ENCODE assay signal across 20 cellular contexts in genomic region chr7:36565792-36566356, GRCh38.
DNase-seq lines count a peak whose midpoint lies in the region; ATAC-seq and TF ChIP-seq lines count a peak whose summit lies in the region.
"Had no signal": no experiment of that assay in that cellular context is flagged by ENCODE, and none has a peak within 500 bp of the region (broad histone marks: within the 10 kb centered on the region; RNA-seq: fewer than 3 reads in every experiment).

No MANE protein-coding gene starts in this region.

- POLR2A ChIA-PET in CD8-positive, alpha-beta memory T cell (lab: Charles Lee): interaction anchor here (0.5 to 0.7 kb wide), 3 partner anchors 194 to 779 kb away, joined by 3 to 9 read pairs (median 4); no protein-coding TSS in a partner anchor
- POLR2A ChIA-PET in HEK293T (lab: Yijun Ruan, JAX): interaction anchor here (0.7 kb wide), 1 partner anchor 616 kb away, joined by 4 read pairs; no protein-coding TSS in a partner anchor

- H3K4me3 ChIP-seq in CD8-positive, alpha-beta memory T cell (ENCODE audit: low read length): no peak overlapping the region
- H3K4me3 ChIP-seq in HL-60 (replicated peaks; ENCODE audit: insufficient read depth, low read length) (no peak overlapping the region), cardiac fibroblast (replicated peaks in 1 of 2; ENCODE audit: low read depth in 2 of 2, low read length in 2 of 2) (no peak overlapping the region), left lung (no peak overlapping the region), heart left ventricle (no peak overlapping the region), coronary artery (no peak overlapping the region), hepatocyte (no peak overlapping the region)
- H3K4me3 ChIP-seq: esophagus squamous epithelium, thoracic aorta had no signal

- intact Hi-C loops in left lung (cut with DNase I): no loop called here
- intact Hi-C loops in heart left ventricle (cut with DNase I): no loop called here

- no peak for TF ChIP-seq CTCF in HL-60 (IDR thresholded peaks at IDR 0.05; ENCODE audit: insufficient read depth, low read length)
- no peak for TF ChIP-seq CTCF in cardiac fibroblast (IDR thresholded peaks at IDR 0.05; ENCODE audit: low read depth, low read length)
- TF ChIP-seq CTCF in left lung (IDR thresholded peaks at IDR 0.05): no peak
- TF ChIP-seq CTCF in heart left ventricle (IDR thresholded peaks at IDR 0.05): no peak
- TF ChIP-seq CTCF in coronary artery (IDR thresholded peaks at IDR 0.05): no peak
- no peak for TF ChIP-seq CTCF in hepatocyte (IDR thresholded peaks at IDR 0.05; ENCODE audit: poor library complexity)

- 67 to 76% (median 68%) methylated on average over 5 of the region's 5 CpGs for WGBS in heart left ventricle, 4 donors
- WGBS in hepatocyte (ENCODE audit: low lambda C conversion rate, missing lambda C conversion rate): 90% methylated on average over 5 of the region's 5 CpGs

- no peaks in the 10 kb centered on the region for H3K9me3 ChIP-seq in CD8-positive, alpha-beta memory T cell (ENCODE audit: low read length)
- H3K9me3 ChIP-seq in left lung: no peaks in the 10 kb centered on the region
- no peaks in the 10 kb centered on the region for H3K9me3 ChIP-seq in heart left ventricle
- no peaks in the 10 kb centered on the region for H3K9me3 ChIP-seq in hepatocyte (ENCODE audit: low read depth)
- H3K9me3 ChIP-seq: esophagus squamous epithelium, thoracic aorta had no signal

- CTCF ChIA-PET in CD8-positive, alpha-beta memory T cell (lab: Charles Lee): no interaction called here
- CTCF ChIA-PET in HEK293T (lab: Yijun Ruan, JAX): interaction anchor here (0.6 to 0.7 kb wide), 2 partner anchors 65 to 209 kb away, joined by 3 read pairs; no protein-coding TSS in a partner anchor

- H3K4me2 ChIP-seq in hepatocyte: no peak overlapping the region

- H3K36me3 ChIP-seq in CD8-positive, alpha-beta memory T cell (ENCODE audit: insufficient read depth, low read length): no peaks in the 10 kb centered on the region
- H3K36me3 ChIP-seq in left lung (no peaks in the 10 kb centered on the region), heart left ventricle (no peaks in the 10 kb centered on the region), hepatocyte (replicated peaks; ENCODE audit: insufficient read depth, low read depth) (no peaks in the 10 kb centered on the region)
- H3K36me3 ChIP-seq: esophagus squamous epithelium, thoracic aorta had no signal

- no peak overlapping the region for H3K4me3 Mint-ChIP-seq in CD8-positive, alpha-beta memory T cell
- H3K4me3 Mint-ChIP-seq: activated CD4-positive, alpha-beta memory T cell treated with anti-CD3 and anti-CD28 coated beads for 36 hours; brain; mesothelial cell of epicardium; neural crest cell had no signal

- H2AFZ ChIP-seq in hepatocyte: no peak overlapping the region

- peaks cover 8 to 14% (median 9%) of the 10 kb centered on the region in 3 donors for H3K4me1 Mint-ChIP-seq in CD8-positive, alpha-beta memory T cell

- peak; percentile 38 for ATAC-seq in left lung
- ATAC-seq in heart left ventricle: no peak
- ATAC-seq: HCT116 had no signal

- H3K27ac Mint-ChIP-seq in CD8-positive, alpha-beta memory T cell: peak overlapping the region in 5 of 8 donors; percentile 30 to 86 (median 54)
- H3K27ac Mint-ChIP-seq: activated CD4-positive, alpha-beta memory T cell treated with anti-CD3 and anti-CD28 coated beads for 36 hours; brain; mesothelial cell of epicardium had no signal

- DNase-seq in CD8-positive, alpha-beta memory T cell: no peak
- DNase-seq in HL-60 (ENCODE audit: low read depth in 1 of 2, low spot score in 1 of 2) (peak; percentile 8 to 42), cardiac fibroblast (ENCODE audit: low read depth in 2 of 2) (peak; percentile 26 to 53), left lung (no peak), heart left ventricle (no peak), coronary artery (ENCODE audit: low spot score) (no peak), HEK293T (ENCODE audit: extremely low spot score) (no peak), hepatocyte (ENCODE audit: low spot score) (no peak)
- DNase-seq: activated CD4-positive, alpha-beta memory T cell treated with anti-CD3 and anti-CD28 coated beads for 36 hours; activated naive CD4-positive, alpha-beta T cell treated with anti-CD3 and anti-CD28 coated beads, Interleukin-2, amount 50 U/mL, for 16 hours; esophagus squamous epithelium; hippocampal formation; NCI-H1092; NCI-H2171 treated with DMSO at 0.1 percent for 48 hours; stimulated activated CD4-positive, alpha-beta T cell treated with anti-CD3 and anti-CD28 coated beads, Interleukin-12 subunit alpha, Interleukin-12 subunit beta, amount 100 ng/mL, for 4 hours had no signal

- no peak overlapping the region for H3K27ac ChIP-seq in CD8-positive, alpha-beta memory T cell (ENCODE audit: low read depth, low read length)
- H3K27ac ChIP-seq in HL-60 (replicated peaks) (peak overlapping the region; percentile 58), left lung (peak overlapping the region in 1 of 2 donors; percentile 70), heart left ventricle (no peak overlapping the region), coronary artery (no peak overlapping the region), hepatocyte (no peak overlapping the region)
- H3K27ac ChIP-seq: esophagus squamous epithelium, thoracic aorta had no signal

- H3K36me3 Mint-ChIP-seq in CD8-positive, alpha-beta memory T cell: peaks cover 12 to 33% (median 21%) of the 10 kb centered on the region in 3 donors
- H3K36me3 Mint-ChIP-seq: activated CD4-positive, alpha-beta memory T cell treated with anti-CD3 and anti-CD28 coated beads for 36 hours; brain; mesothelial cell of epicardium had no signal

- H3K27me3 Mint-ChIP-seq in CD8-positive, alpha-beta memory T cell: peaks cover 0 to 4% of the 10 kb centered on the region in 2 donors
- H3K27me3 Mint-ChIP-seq: activated CD4-positive, alpha-beta memory T cell treated with anti-CD3 and anti-CD28 coated beads for 36 hours had no signal

- no peaks in the 10 kb centered on the region for H3K4me1 ChIP-seq in CD8-positive, alpha-beta memory T cell (ENCODE audit: insufficient read depth, low read length)
- H3K4me1 ChIP-seq in left lung: peaks cover 5 to 48% of the 10 kb centered on the region in 2 donors
- H3K4me1 ChIP-seq in heart left ventricle: peaks cover 0 to 24% (median 2%) of the 10 kb centered on the region in 12 donors
- H3K4me1 ChIP-seq in hepatocyte (ENCODE audit: insufficient read depth): no peaks in the 10 kb centered on the region

- no peaks in the 10 kb centered on the region for H3K27me3 ChIP-seq in CD8-positive, alpha-beta memory T cell (ENCODE audit: insufficient read depth, low read length, poor library complexity, severe bottlenecking)
- H3K27me3 ChIP-seq in HL-60 (ENCODE audit: insufficient read depth, poor library complexity, severe bottlenecking) (no peaks in the 10 kb centered on the region), left lung (no peaks in the 10 kb centered on the region), heart left ventricle (no peaks in the 10 kb centered on the region), hepatocyte (no peaks in the 10 kb centered on the region)
- H3K27me3 ChIP-seq: esophagus squamous epithelium had no signal

- TF ChIP-seq POLR2A in heart left ventricle (IDR thresholded peaks at IDR 0.05): no peak

- no peaks in the 10 kb centered on the region for H3K9me3 Mint-ChIP-seq in CD8-positive, alpha-beta memory T cell
- H3K9me3 Mint-ChIP-seq: activated CD4-positive, alpha-beta memory T cell treated with anti-CD3 and anti-CD28 coated beads for 36 hours; mesothelial cell of epicardium; neural crest cell had no signal

- no peaks in the 10 kb centered on the region for H4K20me1 ChIP-seq in hepatocyte (ENCODE audit: insufficient read depth, poor library complexity, severe bottlenecking)

- H3K9me2 ChIP-seq in hepatocyte (replicated peaks; ENCODE audit: insufficient read depth): no peaks in the 10 kb centered on the region

- H3K79me2 ChIP-seq in hepatocyte: no peaks in the 10 kb centered on the region

TF ChIP-seq in HEK293T, 16 proteins besides CTCF, POLR2A, EP300 and RAD21:
- no peak for TF ChIP-seq ZNF384 (IDR thresholded peaks at IDR 0.05)
- no peak for TF ChIP-seq FOXM1 (IDR thresholded peaks at IDR 0.05; ENCODE audit: borderline replicate concordance)
- TF ChIP-seq SUZ12 (IDR thresholded peaks at IDR 0.05): no peak
- no peak for TF ChIP-seq ELF4 (IDR thresholded peaks at IDR 0.05)
- no peak for TF ChIP-seq L3MBTL2 (conservative IDR thresholded peaks at IDR 0.05)
- TF ChIP-seq BHLHE40 (IDR thresholded peaks at IDR 0.05; ENCODE audit: borderline replicate concordance): no peak
- no peak for TF ChIP-seq TARDBP (IDR thresholded peaks at IDR 0.05)
- TF ChIP-seq FOXK2 (IDR thresholded peaks at IDR 0.05): no peak
- TF ChIP-seq LEF1 (IDR thresholded peaks at IDR 0.05; ENCODE audit: borderline replicate concordance): no peak
- TF ChIP-seq NFRKB (IDR thresholded peaks at IDR 0.05): no peak
- TF ChIP-seq HDGF (IDR thresholded peaks at IDR 0.05; ENCODE audit: borderline replicate concordance): no peak
- TF ChIP-seq ARNT (IDR thresholded peaks at IDR 0.05): no peak
- TF ChIP-seq SP1 (IDR thresholded peaks at IDR 0.05): no peak
- TF ChIP-seq PKNOX1 (IDR thresholded peaks at IDR 0.05): no peak
- no peak for TF ChIP-seq FOXA1 (IDR thresholded peaks at IDR 0.05)
- TF ChIP-seq CTBP1 (IDR thresholded peaks at IDR 0.05; ENCODE audit: borderline replicate concordance): no peak

Comparison
In these comparisons a context has a peak if more than half of its experiments do, and no peak if none do; other contexts are left out.
1. DNase-seq: peak in HL-60 (2 of 2) and cardiac fibroblast (2 of 2); none in CD8-positive, alpha-beta memory T cell (0 of 5), left lung (0 of 2), heart left ventricle (0 of 5), coronary artery (single experiment), HEK293T (single experiment) and hepatocyte (single experiment).